2 cellular contexts compared by ENCODE assay signal in genomic region chr15:73323374-73323955, GRCh38.
TF ChIP-seq lines count a peak whose summit lies in the region.

No MANE protein-coding gene starts in this region.

TF ChIP-seq in HepG2, 621 proteins besides CTCF, POLR2A, EP300 and RAD21:
- no peak for TF ChIP-seq NCOR1 (IDR thresholded peaks at IDR 0.05; ENCODE audit: borderline replicate concordance, low read length)
- no peak for TF ChIP-seq ZNF292 (CRISPR knock-in tag; IDR thresholded peaks at IDR 0.05; ENCODE audit: borderline replicate concordance, low read depth)
- TF ChIP-seq KDM1A (CRISPR knock-in tag; IDR thresholded peaks at IDR 0.05): no peak
- no peak for TF ChIP-seq ZMYM4 (CRISPR knock-in tag; IDR thresholded peaks at IDR 0.05)
- TF ChIP-seq ZNF451 (CRISPR knock-in tag; IDR thresholded peaks at IDR 0.05): no peak
- no peak for TF ChIP-seq ZNF775 (CRISPR knock-in tag; IDR thresholded peaks at IDR 0.05; ENCODE audit: borderline replicate concordance)
- no peak for TF ChIP-seq TBP (CRISPR knock-in tag; IDR thresholded peaks at IDR 0.05)
- TF ChIP-seq ATF7 (IDR thresholded peaks at IDR 0.05): no peak
- no peak for TF ChIP-seq ATF7 (CRISPR knock-in tag; IDR thresholded peaks at IDR 0.05)
- no peak for TF ChIP-seq ZUFSP (CRISPR knock-in tag; IDR thresholded peaks at IDR 0.05; ENCODE audit: borderline replicate concordance)
- no peak for TF ChIP-seq ZHX1 (CRISPR knock-in tag; IDR thresholded peaks at IDR 0.05; ENCODE audit: low read depth)
- TF ChIP-seq TMF1 (CRISPR knock-in tag; IDR thresholded peaks at IDR 0.05; ENCODE audit: low read depth): no peak
- no peak for TF ChIP-seq NRL (CRISPR knock-in tag; IDR thresholded peaks at IDR 0.05; ENCODE audit: borderline replicate concordance)
- no peak for TF ChIP-seq ZNF839 (CRISPR knock-in tag; IDR thresholded peaks at IDR 0.05; ENCODE audit: borderline replicate concordance)
- TF ChIP-seq ZNF772 (CRISPR knock-in tag; IDR thresholded peaks at IDR 0.05): no peak
- no peak for TF ChIP-seq HNF4G (IDR thresholded peaks at IDR 0.05; ENCODE audit: borderline replicate concordance, low read depth, low read length)
- no peak for TF ChIP-seq HNF4G (CRISPR knock-in tag; IDR thresholded peaks at IDR 0.05; ENCODE audit: borderline replicate concordance, low read depth)
- TF ChIP-seq E2F2 (CRISPR knock-in tag; IDR thresholded peaks at IDR 0.05; ENCODE audit: borderline replicate concordance): no peak
- TF ChIP-seq NCOA5 (CRISPR knock-in tag; IDR thresholded peaks at IDR 0.05): no peak
- TF ChIP-seq TARDBP (CRISPR knock-in tag; IDR thresholded peaks at IDR 0.05): no peak

TF ChIP-seq in HEK293, 187 proteins besides CTCF, POLR2A, EP300 and RAD21:
- 0 out of 2 replicates have a peak, but pooled peaks have one; percentile 16 for TF ChIP-seq ZNF600 (tag by site-specific recombination; IDR thresholded peaks at IDR 0.05)
- TF ChIP-seq ZNF654 (tag by site-specific recombination; IDR thresholded peaks at IDR 0.05; ENCODE audit: low read depth): no peak
- peak; percentile 21; the same call in 1 of the 2 replicates for TF ChIP-seq EGR2 (tag by site-specific recombination; IDR thresholded peaks at IDR 0.05; ENCODE audit: low read depth)
